8 cellular contexts compared by ENCODE assay signal in genomic region chr2:71068218-71069035, GRCh38. TPM values are rescaled to one million over a fixed set of nuclear protein-coding genes. Genes with fewer than 3 reads are reported as not detected.
DNase-seq lines count a peak whose midpoint lies in the region; ATAC-seq and TF ChIP-seq lines count a peak whose summit lies in the region.

NAGK (plus strand) TSS chr2:71068648; CDS start chr2:71068684, 36 bp downstream.

- H3K27ac ChIP-seq in AG04450 (ENCODE audit: low read depth, low read length) (peak within 1 kb of the TSS; percentile 97), WERI-Rb-1 (peak within 1 kb of the TSS; percentile 88), breast epithelium (peak within 1 kb of the TSS; percentile 99), iPS-20b (ENCODE audit: low read length) (peak within 1 kb of the TSS; percentile 6), skin epidermis (peak within 1 kb of the TSS; percentile 57 to 98 (median 94))

- DNase-seq in AG04450 (ENCODE audit: low read depth, low spot score) (peak; percentile 92), NCI-H2227 (lab: John Stamatoyannopoulos, UW; ENCODE audit: unreplicated experiment) (peak; percentile 97), WERI-Rb-1 (peak; percentile 98), breast epithelium (ENCODE audit: low spot score in 2 of 2) (peak; percentile 95)

- POLR2A ChIA-PET in AG04450 (lab: Yijun Ruan, JAX) = interaction anchor here (0.6 to 3.3 kb wide), 21 partner anchors 8 to 775 kb away, joined by 3 to 33 read pairs (median 4); partner anchors contain the start of genes MCEE, MPHOSPH10, SNRPG and ZNF638

- H3K36me3 ChIP-seq in WERI-Rb-1 (peaks cover 26% of the 10 kb centered on the region), breast epithelium (no peaks in the 10 kb centered on the region), iPS-20b (ENCODE audit: insufficient read depth, low read depth, low read length) (peaks cover 23% of the 10 kb centered on the region)

- no peaks in the 10 kb centered on the region; the same call in 1 of the 2 replicates for H3K9me3 ChIP-seq in AG04450 (ENCODE audit: control insufficient read depth, insufficient read depth, low read length)
- no peaks in the 10 kb centered on the region for H3K9me3 ChIP-seq in WERI-Rb-1 (ENCODE audit: severe bottlenecking)
- H3K9me3 ChIP-seq in breast epithelium = no peaks in the 10 kb centered on the region
- no peaks in the 10 kb centered on the region for H3K9me3 ChIP-seq in iPS-20b (ENCODE audit: insufficient read depth, low read depth, low read length)

- ATAC-seq in GM18909 (IDR thresholded peaks at IDR 0.05; ENCODE audit: poor library complexity, unreplicated experiment) = peak; percentile 62
- peak; percentile 58 for ATAC-seq in HG03159 (IDR thresholded peaks at IDR 0.05; ENCODE audit: unreplicated experiment)

- TF ChIP-seq POLR2A in breast epithelium (IDR thresholded peaks at IDR 0.05) = peak; percentile 100

- H3K4me3 ChIP-seq in AG04450 (ENCODE audit: low read depth, low read length) (peak within 1 kb of the TSS; percentile 96), WERI-Rb-1 (ENCODE audit: low read depth, low read length) (peak within 1 kb of the TSS; percentile 59), breast epithelium (peak within 1 kb of the TSS; percentile 78 to 91 (median 91)), iPS-20b (ENCODE audit: low read length) (peak within 1 kb of the TSS; percentile 88), skin epidermis (peak within 1 kb of the TSS; percentile 47 to 93 (median 89))

- intact Hi-C loops in breast epithelium (cut with DNase I; ENCODE audit: low total_unique reads) = no loop called here

- CTCF ChIA-PET in AG04450 (lab: Charles Lee) = interaction anchor here (0.9 to 3.0 kb wide), 8 partner anchors 31 to 263 kb away, joined by 3 to 19 read pairs (median 6); partner anchors contain the start of gene ZNF638

- H3K27me3 ChIP-seq in AG04450 (ENCODE audit: control insufficient read depth, insufficient read depth, low read length) (no peaks in the 10 kb centered on the region), WERI-Rb-1 (ENCODE audit: insufficient read depth, low read depth, severe bottlenecking) (no peaks in the 10 kb centered on the region), breast epithelium (no peaks in the 10 kb centered on the region), iPS-20b (ENCODE audit: insufficient read depth, low read length) (peaks cover 15% of the 10 kb centered on the region; the same call in 1 of the 2 replicates)

- peak within 1 kb of the TSS; percentile 72; the same call in 1 of the 2 replicates for H3K9ac ChIP-seq in iPS-20b (ENCODE audit: low read depth, low read length)

- TF ChIP-seq CTCF in AG04450 (IDR thresholded peaks at IDR 0.05; ENCODE audit: low read depth, low read length) (no peak), WERI-Rb-1 (IDR thresholded peaks at IDR 0.05; ENCODE audit: low read depth, low read length) (peak; percentile 16; the same call in 1 of the 2 replicates), breast epithelium (IDR thresholded peaks at IDR 0.05) (peak in 2 of 3 donors; percentile 14 to 15)

- peaks cover 11 to 30% of the 10 kb centered on the region in 2 donors for H3K4me1 ChIP-seq in breast epithelium
- H3K4me1 ChIP-seq in iPS-20b (ENCODE audit: insufficient read depth, low read length) = no peaks in the 10 kb centered on the region

RNA-seq across cellular contexts. Expression of gene NAGK, which starts in this region (rescaled TPM):
- 96.1 and 103 TPM in 2 replicates for polyA plus RNA-seq in AG04450 (2011; rRNA removed)
- 68.1 and 82.0 TPM in 2 replicates for polyA minus RNA-seq in AG04450 (2011; rRNA and poly(A)+ RNA removed)
- 100 to 1,000 TPM in 1 of 3 donors, 10 to 100 TPM in 2; 71.5 to 115 (median 75.1) TPM for total RNA-seq in breast epithelium

Comparison
In these comparisons a context has a peak if more than half of its experiments do, and no peak if none do; other contexts are left out.
1. Peak in every context shown above with its lines: DNase-seq, ATAC-seq, H3K4me3 ChIP-seq and H3K27ac ChIP-seq.
2. H3K27ac ChIP-seq: peak in every context shown above with its lines; median percentile 99 in breast epithelium; 97 in AG04450; 94 in skin epidermis; 88 in WERI-Rb-1; 6 in iPS-20b.